ENCODE assay signal across 1 cellular context in genomic region chr10:21807162-21807561, GRCh38.
TF ChIP-seq lines count a peak whose summit lies in the region.

No MANE protein-coding gene starts in this region.

TF ChIP-seq in GM23338, 12 proteins besides CTCF, POLR2A, EP300 and RAD21:
- TF ChIP-seq, protein P1, sequence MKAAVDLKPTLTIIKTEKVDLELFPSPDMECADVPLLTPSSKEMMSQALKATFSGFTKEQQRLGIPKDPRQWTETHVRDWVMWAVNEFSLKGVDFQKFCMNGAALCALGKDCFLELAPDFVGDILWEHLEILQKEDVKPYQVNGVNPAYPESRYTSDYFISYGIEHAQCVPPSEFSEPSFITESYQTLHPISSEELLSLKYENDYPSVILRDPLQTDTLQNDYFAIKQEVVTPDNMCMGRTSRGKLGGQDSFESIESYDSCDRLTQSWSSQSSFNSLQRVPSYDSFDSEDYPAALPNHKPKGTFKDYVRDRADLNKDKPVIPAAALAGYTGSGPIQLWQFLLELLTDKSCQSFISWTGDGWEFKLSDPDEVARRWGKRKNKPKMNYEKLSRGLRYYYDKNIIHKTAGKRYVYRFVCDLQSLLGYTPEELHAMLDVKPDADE (IDR thresholded peaks at IDR 0.05) = peak; percentile 47; the same call in 1 of the 2 replicates
- no peak for TF ChIP-seq JUNB (IDR thresholded peaks at IDR 0.05; ENCODE audit: unreplicated experiment)
